In genomic region chr16:18984425-18985005, GRCh38 we compare ENCODE assay signal across 9 cellular contexts. TPM values are rescaled to one million over a fixed set of nuclear protein-coding genes. Genes with fewer than 3 reads are reported as not detected.
A peak's percentile ranks its signal among the peaks of the same experiment; 100 is the strongest.
DNase-seq lines count a peak whose midpoint lies in the region; TF ChIP-seq lines count a peak whose summit lies in the region.
"Had no signal": no experiment of that assay in that cellular context is flagged by ENCODE, and none has a peak within 500 bp of the region (broad histone marks: within the 10 kb centered on the region; RNA-seq: fewer than 3 reads in every experiment).

No MANE protein-coding gene starts in this region.

- in situ Hi-C loops in ACHN (cut with HindIII; ENCODE audit: low pct_ligation_motif_present, low pct_unique_long_range_greater_than_20kb, low sequenced_read_pairs) = no loop called here

- H3K27ac ChIP-seq in neural progenitor cell = no peak overlapping the region

- DNase-seq in AG10803 (ENCODE audit: low read depth) = no peak
- DNase-seq in RKO (ENCODE audit: low spot score) = peak; percentile 52
- DNase-seq in fibroblast of gingiva (ENCODE audit: low read depth) = peak; percentile 66
- DNase-seq in neural progenitor cell (ENCODE audit: low spot score) = no peak
- DNase-seq in ACHN = no peak
- DNase-seq in hippocampal formation (lab: John Stamatoyannopoulos, UW) = no peak
- DNase-seq in NCI-H146 treated with DMSO at 0.1 percent for 48 hours (lab: John Stamatoyannopoulos, UW; ENCODE audit: unreplicated experiment) = no peak
- no peak for DNase-seq in lower leg skin (ENCODE audit: low spot score in 2 of 2)
- DNase-seq: activated CD4-positive, alpha-beta T cell treated with anti-CD3 and anti-CD28 coated beads for 1 hour had no signal

- peaks cover 1% of the 10 kb centered on the region for H3K36me3 Mint-ChIP-seq in neural progenitor cell

- H3K9me3 Mint-ChIP-seq in neural progenitor cell = no peaks in the 10 kb centered on the region

- H3K4me2 ChIP-seq in neural progenitor cell = peak overlapping the region; percentile 81

- peak overlapping the region; percentile 60 for H3K4me3 ChIP-seq in AG10803 (ENCODE audit: low read length)
- H3K4me3 ChIP-seq in neural progenitor cell = peak overlapping the region; percentile 81
- H3K4me3 ChIP-seq in lower leg skin (ENCODE audit: low read depth, poor library complexity, severe bottlenecking) = no peak overlapping the region

- peak overlapping the region; percentile 90 for H3K4me3 Mint-ChIP-seq in neural progenitor cell

- H2AFZ ChIP-seq in neural progenitor cell (replicated peaks) = peak overlapping the region; percentile 96

- H3K4me1 ChIP-seq in neural progenitor cell = peaks cover 3% of the 10 kb centered on the region

- intact Hi-C loops in lower leg skin (cut with DNase I; ENCODE audit: low total_unique reads) = loop anchor here (5.0 kb wide), 1 partner anchor 88 kb away; no protein-coding TSS in a partner anchor

- TF ChIP-seq CTCF in AG10803 (conservative IDR thresholded peaks at IDR 0.05; ENCODE audit: low read length) (no peak), neural progenitor cell (IDR thresholded peaks at IDR 0.05) (no peak), lower leg skin (IDR thresholded peaks at IDR 0.05) (no peak)

- peaks cover 10% of the 10 kb centered on the region for H3K4me1 Mint-ChIP-seq in neural progenitor cell

- H3K27me3 ChIP-seq in neural progenitor cell = no peaks in the 10 kb centered on the region

- 73 to 75% methylated on average over 11 of the region's 11 CpGs for WGBS in lower leg skin, 2 donors

- H3K79me2 ChIP-seq in neural progenitor cell (ENCODE audit: low read depth) = peaks cover 7% of the 10 kb centered on the region

- H3K9me3 ChIP-seq in neural progenitor cell (ENCODE audit: low read depth) = no peaks in the 10 kb centered on the region

- TF ChIP-seq POLR2A in lower leg skin (IDR thresholded peaks at IDR 0.05) = no peak

- H3F3A ChIP-seq in neural progenitor cell (ENCODE audit: low read depth) = no peaks in the 10 kb centered on the region

- H4K20me1 ChIP-seq in neural progenitor cell (ENCODE audit: low read depth) = no peaks in the 10 kb centered on the region

- H3K27me3 Mint-ChIP-seq in neural progenitor cell (ENCODE audit: insufficient read depth, low read depth) = peaks cover 9% of the 10 kb centered on the region

- no peak overlapping the region for H3K27ac Mint-ChIP-seq in neural progenitor cell

- H3K9ac ChIP-seq in neural progenitor cell = peak overlapping the region; percentile 70

- H3K36me3 ChIP-seq in neural progenitor cell = no peaks in the 10 kb centered on the region

RNA-seq across cellular contexts. Expression of gene TMC7, which starts 0.8 kb away (rescaled TPM):
- total RNA-seq in neural progenitor cell (ENCODE audit: low replicate concordance) = 6.0 and 8.2 TPM in 2 replicates
- total RNA-seq in lower leg skin = 1 to 10 TPM in 1 of 4 donors, under 1 TPM in 3; 0.38 to 1.6 (median 0.73) TPM

RNA-seq across cellular contexts. Expression of gene SMG1, which starts 58.3 kb away (rescaled TPM):
- total RNA-seq in neural progenitor cell (ENCODE audit: low replicate concordance) (45.2 and 69.7 TPM in 2 replicates), lower leg skin (100 to 1,000 TPM in 3 of 4 donors, 10 to 100 TPM in 1; 86.4 to 187 (median 105) TPM)

Comparison
In these comparisons a context has a peak if more than half of its experiments do, and no peak if none do; other contexts are left out.
1. DNase-seq: peak in RKO (single experiment) and fibroblast of gingiva (single experiment); none in AG10803 (single experiment), neural progenitor cell (single experiment), ACHN (single experiment), hippocampal formation (0 of 2), NCI-H146 treated with DMSO at 0.1 percent for 48 hours (single experiment) and lower leg skin (0 of 2).